Comparison of ENCODE assay signal across 1 cellular context in genomic region chr9:75889977-75890540, GRCh38.
TF ChIP-seq lines count a peak whose summit lies in the region.

No MANE protein-coding gene starts in this region.

TF ChIP-seq in HEK293, 187 proteins besides CTCF, POLR2A, EP300 and RAD21 (continued from another document):
- TF ChIP-seq PRDM4 (tag by site-specific recombination; IDR thresholded peaks at IDR 0.05) (no peak), MEIS1 (CRISPR knock-in tag; IDR thresholded peaks at IDR 0.05; ENCODE audit: borderline replicate concordance) (no peak), ZBTB21 (tag by site-specific recombination; IDR thresholded peaks at IDR 0.05) (no peak), OSR2 (tag by site-specific recombination; IDR thresholded peaks at IDR 0.05) (0 out of 2 replicates have a peak, but pooled peaks have one; percentile 8), MZF1 (tag by site-specific recombination; IDR thresholded peaks at IDR 0.05; ENCODE audit: borderline replicate concordance) (peak; percentile 75; the same call in 1 of the 2 replicates), TRIM28 (IDR thresholded peaks at IDR 0.05; ENCODE audit: borderline replicate concordance, low read length) (0 out of 2 replicates have a peak, but pooled peaks have one; percentile 52), ZSCAN18 (tag by site-specific recombination; IDR thresholded peaks at IDR 0.05) (no peak), ZXDB (tag by site-specific recombination; IDR thresholded peaks at IDR 0.05) (no peak), ZNF610 (tag by site-specific recombination; IDR thresholded peaks at IDR 0.05; ENCODE audit: borderline replicate concordance) (no peak), ZEB2 (tag by site-specific recombination; IDR thresholded peaks at IDR 0.05) (no peak), ZNF174 (tag by site-specific recombination; IDR thresholded peaks at IDR 0.05) (no peak), ZBTB17 (tag by site-specific recombination; IDR thresholded peaks at IDR 0.05) (peak; percentile 90), ZSCAN30 (tag by site-specific recombination; IDR thresholded peaks at IDR 0.05) (0 out of 2 replicates have a peak, but pooled peaks have one; percentile 59), YY1 (tag by site-specific recombination; IDR thresholded peaks at IDR 0.05) (no peak), ZNF776 (tag by site-specific recombination; IDR thresholded peaks at IDR 0.05; ENCODE audit: borderline replicate concordance) (no peak), ZNF221 (tag by site-specific recombination; IDR thresholded peaks at IDR 0.05; ENCODE audit: borderline replicate concordance) (no peak), KLF17 (tag by site-specific recombination; IDR thresholded peaks at IDR 0.05) (no peak), ZNF621 (tag by site-specific recombination; IDR thresholded peaks at IDR 0.05) (no peak)
